Comparison of ENCODE assay signal across 9 cellular contexts in genomic region chr4:7960017-7960789, GRCh38. TPM values are rescaled to one million over a fixed set of nuclear protein-coding genes. Genes with fewer than 3 reads are reported as not detected.
DNase-seq lines count a peak whose midpoint lies in the region; FAIRE-seq and TF ChIP-seq lines count a peak whose summit lies in the region.
"Had no signal": no experiment of that assay in that cellular context is flagged by ENCODE, and none has a peak within 500 bp of the region (broad histone marks: within the 10 kb centered on the region; RNA-seq: fewer than 3 reads in every experiment).

No MANE protein-coding gene starts in this region.

- no peaks in the 10 kb centered on the region for H3K9me2 ChIP-seq in SK-N-SH

- no peak for FAIRE-seq in endothelial cell of umbilical vein (lab: Jason Lieb, UNC)

- H2AFZ ChIP-seq in SK-N-SH (ENCODE audit: low read depth) (no peak overlapping the region), endothelial cell of umbilical vein (ENCODE audit: low read depth, low read length) (peak overlapping the region; percentile 13)

- dilution Hi-C loops in endothelial cell of umbilical vein (cut with MboI; ENCODE audit: extremely low pct_ligation_motif_present, low sequenced_read_pairs): no loop called here

- H3K36me3 ChIP-seq in SK-N-SH (replicated peaks in 1 of 2; ENCODE audit: control insufficient read depth in 1 of 2, insufficient read depth in 2 of 2, low read length in 1 of 2): no peaks in the 10 kb centered on the region
- H3K36me3 ChIP-seq in endothelial cell of umbilical vein (ENCODE audit: control insufficient read depth in 2 of 2, extremely low read depth in 1 of 2, insufficient read depth in 2 of 2, low read length in 2 of 2): no peaks in the 10 kb centered on the region
- no peaks in the 10 kb centered on the region for H3K36me3 ChIP-seq in rectal smooth muscle tissue (ENCODE audit: control insufficient read depth, insufficient read depth, low read length)
- H3K36me3 ChIP-seq in H7 (replicated peaks; ENCODE audit: control insufficient read depth, insufficient read depth, low read length): no peaks in the 10 kb centered on the region
- no peaks in the 10 kb centered on the region for H3K36me3 ChIP-seq in HAP-1 (replicated peaks)
- H3K36me3 ChIP-seq: neutrophil had no signal

- in situ Hi-C loops in HAP-1 (cut with MboI; ENCODE audit: low sequenced_read_pairs): no loop called here

- DNase-seq in ELR (ENCODE audit: low read depth) (peak; percentile 85), SK-N-SH (no peak), endothelial cell of umbilical vein (ENCODE audit: low read depth, low spot score) (no peak), HK-2 (ENCODE audit: unreplicated experiment) (no peak), cortex of kidney (lab: John Stamatoyannopoulos, UW) (no peak), H7 (no peak), HAP-1 (ENCODE audit: low spot score in 2 of 2) (no peak)

- POLR2A ChIA-PET in SK-N-SH (lab: Yijun Ruan, JAX) (no interaction called here), endothelial cell of umbilical vein (lab: Charles Lee) (no interaction called here)

- TF ChIP-seq EP300 in SK-N-SH (IDR thresholded peaks at IDR 0.05; ENCODE audit: borderline replicate concordance in 1 of 2, low read depth in 1 of 2, low read length in 1 of 2): no peak

- H3K79me2 ChIP-seq in SK-N-SH (ENCODE audit: insufficient read depth): peaks cover 2% of the 10 kb centered on the region; the same call in 1 of the 2 replicates
- no peaks in the 10 kb centered on the region for H3K79me2 ChIP-seq in endothelial cell of umbilical vein (ENCODE audit: control insufficient read depth, insufficient read depth, low read length)

- BruUV-seq in endothelial cell of umbilical vein (replicated peaks; lab: Mats Ljungman, UMichigan): no TSS peak

- 88% methylated on average over 6 of the region's 11 CpGs for WGBS in SK-N-SH (ENCODE audit: low lambda C conversion rate)

- H3K27me3 ChIP-seq in SK-N-SH (ENCODE audit: insufficient read depth) (no peaks in the 10 kb centered on the region), endothelial cell of umbilical vein (ENCODE audit: control insufficient read depth in 2 of 2, insufficient read depth in 2 of 2, low read length in 2 of 2) (no peaks in the 10 kb centered on the region), rectal smooth muscle tissue (ENCODE audit: control insufficient read depth, insufficient read depth, low read length) (no peaks in the 10 kb centered on the region), H7 (ENCODE audit: control insufficient read depth, insufficient read depth, low read length) (no peaks in the 10 kb centered on the region), HAP-1 (ENCODE audit: low read depth) (no peaks in the 10 kb centered on the region)

- no peak overlapping the region for H3K4me3 ChIP-seq in SK-N-SH (ENCODE audit: low read depth in 2 of 2, low read length in 1 of 2)
- no peak overlapping the region for H3K4me3 ChIP-seq in endothelial cell of umbilical vein (replicated peaks in 1 of 3; ENCODE audit: insufficient read depth in 1 of 3, low read depth in 1 of 3, low read length in 3 of 3)
- H3K4me3 ChIP-seq in rectal smooth muscle tissue (ENCODE audit: low read length): peak overlapping the region; percentile 6
- no peak overlapping the region for H3K4me3 ChIP-seq in H7 (ENCODE audit: insufficient read depth, low read depth, low read length)
- no peak overlapping the region for H3K4me3 ChIP-seq in HAP-1

- H3K4me2 ChIP-seq in SK-N-SH: peak overlapping the region; percentile 57; the same call in 1 of the 2 replicates
- H3K4me2 ChIP-seq in endothelial cell of umbilical vein (ENCODE audit: insufficient read depth, low read length): no peak overlapping the region

- H3K9me3 ChIP-seq in SK-N-SH (no peaks in the 10 kb centered on the region), endothelial cell of umbilical vein (replicated peaks; ENCODE audit: control insufficient read depth, insufficient read depth, low read length) (no peaks in the 10 kb centered on the region), HAP-1 (no peaks in the 10 kb centered on the region)
- H3K9me3 ChIP-seq: neutrophil had no signal

- intact Hi-C loops in endothelial cell of umbilical vein (cut with micrococcal nuclease): loop anchor here (1.0 kb wide), 1 partner anchor 8 kb away; no protein-coding TSS in a partner anchor

- H3K9ac ChIP-seq in SK-N-SH (peak overlapping the region; percentile 0; the same call in 1 of the 2 replicates), endothelial cell of umbilical vein (replicated peaks; ENCODE audit: extremely low read depth, insufficient read depth, low read length) (no peak overlapping the region), rectal smooth muscle tissue (ENCODE audit: low read length) (no peak overlapping the region)

- no peak for TF ChIP-seq POLR2A in endothelial cell of umbilical vein (IDR thresholded peaks at IDR 0.05; ENCODE audit: low read depth, low read length)

- H3F3A ChIP-seq in SK-N-SH (replicated peaks; ENCODE audit: insufficient read depth): peaks cover 26% of the 10 kb centered on the region

- H3K27ac ChIP-seq in SK-N-SH (ENCODE audit: low read depth in 2 of 2, low read length in 1 of 2): peak overlapping the region; percentile 51 to 92
- H3K27ac ChIP-seq in endothelial cell of umbilical vein (ENCODE audit: insufficient read depth, low read depth, low read length): peak overlapping the region; percentile 41
- H3K27ac ChIP-seq in rectal smooth muscle tissue (ENCODE audit: low read depth, low read length): peak overlapping the region; percentile 91
- H3K27ac ChIP-seq: neutrophil had no signal

- TF ChIP-seq RAD21 in SK-N-SH (IDR thresholded peaks at IDR 0.05; ENCODE audit: low read length): no peak

- H3K9me1 ChIP-seq in endothelial cell of umbilical vein (replicated peaks; ENCODE audit: control insufficient read depth, extremely low read depth, insufficient read depth, low read length): no peaks in the 10 kb centered on the region

- H3K4me1 ChIP-seq in SK-N-SH (ENCODE audit: control insufficient read depth in 1 of 2, insufficient read depth in 2 of 2, low read depth in 1 of 2, low read length in 1 of 2): peaks cover 16 to 48% of the 10 kb centered on the region in 2 experiments; a peak in 3 of 4 replicates
- peaks cover 38% of the 10 kb centered on the region for H3K4me1 ChIP-seq in endothelial cell of umbilical vein (ENCODE audit: control insufficient read depth, extremely low read depth, insufficient read depth, low read length)
- peaks cover 22% of the 10 kb centered on the region for H3K4me1 ChIP-seq in rectal smooth muscle tissue (ENCODE audit: control insufficient read depth, insufficient read depth, low read length)
- H3K4me1 ChIP-seq in HAP-1: no peaks in the 10 kb centered on the region; the same call in 1 of the 2 replicates

- CTCF ChIA-PET in SK-N-SH (lab: Yijun Ruan, JAX): interaction anchor here (0.9 to 1.9 kb wide), 3 partner anchors 12 to 30 kb away, joined by 3 to 6 read pairs (median 3); no protein-coding TSS in a partner anchor
- CTCF ChIA-PET in endothelial cell of umbilical vein (lab: Charles Lee): interaction anchor here (1.3 to 2.3 kb wide), 2 partner anchors 20 to 22 kb away, joined by 4 to 8 read pairs; partner anchors contain the start of gene AFAP1

- H4K20me1 ChIP-seq in SK-N-SH (ENCODE audit: insufficient read depth) (no peaks in the 10 kb centered on the region), endothelial cell of umbilical vein (replicated peaks; ENCODE audit: control insufficient read depth, extremely low read depth, insufficient read depth, low read length) (no peaks in the 10 kb centered on the region)

- TF ChIP-seq CTCF in SK-N-SH (IDR thresholded peaks at IDR 0.05) (no peak), endothelial cell of umbilical vein (IDR thresholded peaks at IDR 0.05; ENCODE audit: extremely low read depth in 1 of 2, insufficient read depth in 1 of 2, low read depth in 1 of 2, low read length in 2 of 2) (no peak)

TF ChIP-seq in SK-N-SH, 30 proteins besides CTCF, POLR2A, EP300 and RAD21:
- TF ChIP-seq SIN3A (IDR thresholded peaks at IDR 0.05; ENCODE audit: borderline replicate concordance, low read depth, low read length): no peak
- TF ChIP-seq MXI1 (IDR thresholded peaks at IDR 0.05; ENCODE audit: low read depth, low read length): no peak
- no peak for TF ChIP-seq RCOR1 (IDR thresholded peaks at IDR 0.05; ENCODE audit: low read length)
- TF ChIP-seq JUND (IDR thresholded peaks at IDR 0.05): no peak
- TF ChIP-seq TAF1 (IDR thresholded peaks at IDR 0.05; ENCODE audit: borderline replicate concordance, low read depth, low read length): no peak
- TF ChIP-seq FOSL2 (IDR thresholded peaks at IDR 0.05; ENCODE audit: borderline replicate concordance, low read depth): no peak
- TF ChIP-seq GATA2 (CRISPR knock-in tag; IDR thresholded peaks at IDR 0.05): no peak
- TF ChIP-seq POLR2AphosphoS5 (IDR thresholded peaks at IDR 0.05; ENCODE audit: low read depth, low read length): no peak
- TF ChIP-seq RXRA (IDR thresholded peaks at IDR 0.05; ENCODE audit: borderline replicate concordance, low read depth): no peak
TF ChIP-seq in SK-N-SH: peak in this region for 0.

TF ChIP-seq in endothelial cell of umbilical vein, 7 proteins besides CTCF, POLR2A, EP300 and RAD21 (continues in another document):
- TF ChIP-seq MYC (IDR thresholded peaks at IDR 0.05; ENCODE audit: low read depth, low read length): no peak
- TF ChIP-seq EZH2 (IDR thresholded peaks at IDR 0.05; ENCODE audit: borderline replicate concordance, low read depth, low read length, severe bottlenecking): no peak
- TF ChIP-seq FOS (IDR thresholded peaks at IDR 0.05; ENCODE audit: borderline replicate concordance, insufficient read depth, low read length): no peak
- TF ChIP-seq JUN (IDR thresholded peaks at IDR 0.05; ENCODE audit: borderline replicate concordance, insufficient read depth, insufficient read length, low read depth): no peak
- TF ChIP-seq MAX (IDR thresholded peaks at IDR 0.05; ENCODE audit: insufficient read depth, insufficient read length): no peak
- no peak for TF ChIP-seq POLR2AphosphoS5 (IDR thresholded peaks at IDR 0.05; ENCODE audit: insufficient read depth, low read depth, low read length)

RNA-seq across cellular contexts. Expression of gene AFAP1, which starts 20.5 kb away (rescaled TPM):
- 40.6 and 67.9 TPM in 2 replicates for polyA plus RNA-seq in SK-N-SH (2012; rRNA removed)
- 48.9 and 59.9 TPM in 2 replicates for polyA plus RNA-seq in SK-N-SH (2012; cell fraction: cytosol; rRNA removed)
- 89.8 and 105 TPM in 2 replicates for polyA plus RNA-seq in SK-N-SH (2012; cell fraction: nucleus; rRNA removed)
- total RNA-seq in endothelial cell of umbilical vein: 93.3 and 103 TPM in 2 replicates
- 28.9 and 32.3 TPM in 2 replicates for polyA plus RNA-seq in endothelial cell of umbilical vein
- 36.1 and 36.5 TPM in 2 replicates for polyA plus RNA-seq in endothelial cell of umbilical vein (2011; cell fraction: cytosol; rRNA removed)
- 101 and 102 TPM in 2 replicates for polyA plus RNA-seq in endothelial cell of umbilical vein (2011; cell fraction: nucleus; rRNA removed)
- 57.8 and 58.4 TPM in 2 replicates for polyA plus RNA-seq in endothelial cell of umbilical vein (2012)
- polyA minus RNA-seq in endothelial cell of umbilical vein: 63.7 and 66.1 TPM in 2 replicates
- 7.4 TPM for polyA minus RNA-seq in endothelial cell of umbilical vein (2011; cell fraction: cytosol; rRNA and poly(A)+ RNA removed)
- 108 and 116 TPM in 2 replicates for polyA minus RNA-seq in endothelial cell of umbilical vein (2011; cell fraction: nucleus; rRNA and poly(A)+ RNA removed)
- 11.3 TPM in 2 replicates for total RNA-seq in H7 (2014; rRNA removed; shearing (Covaris generic))

Comparison
In these comparisons a context has a peak if more than half of its experiments do, and no peak if none do; other contexts are left out.
1. H3K27ac ChIP-seq: peak in every context shown above with its lines; median percentile 91 in rectal smooth muscle tissue; 72 in SK-N-SH; 41 in endothelial cell of umbilical vein.